In the genomic region with DNA sequence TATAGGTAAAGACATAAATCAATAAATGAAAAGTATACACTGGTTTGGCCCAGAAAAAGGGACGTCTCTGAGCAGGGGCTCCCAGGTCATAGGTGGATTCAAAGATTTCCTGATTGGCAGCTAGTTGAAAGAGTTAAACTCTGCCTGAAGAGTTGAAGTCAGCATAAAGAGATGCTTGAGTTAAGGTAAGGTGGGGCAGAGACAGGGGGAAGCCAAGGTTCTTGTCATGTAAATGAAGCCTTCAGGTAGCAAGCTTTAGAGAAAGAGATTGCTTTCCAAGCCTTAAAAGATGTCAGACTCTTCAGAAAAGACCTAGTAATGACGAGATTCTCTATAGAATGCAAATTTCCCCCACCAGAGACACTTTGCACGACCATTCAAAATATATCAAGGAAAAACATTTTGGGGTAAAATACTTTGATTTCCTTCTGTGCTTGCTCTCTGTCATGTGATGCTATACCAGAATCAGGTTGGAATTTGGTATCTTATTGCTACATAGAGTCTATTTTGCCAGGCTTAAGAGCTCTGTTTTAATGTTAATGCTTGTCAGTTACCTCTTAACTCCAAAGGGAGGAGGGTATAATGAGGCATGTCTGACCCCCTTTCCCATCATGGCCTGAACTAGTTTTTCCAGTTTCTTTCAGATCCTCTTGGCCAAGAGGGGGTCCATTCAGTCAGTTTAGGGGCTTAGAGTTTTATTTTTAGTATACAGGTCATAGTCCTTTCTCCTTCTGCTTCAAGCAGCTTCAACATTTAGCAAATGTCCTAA, we compare ENCODE assay signal across 23 cellular contexts.
"Had no signal": no experiment of that assay in that cellular context is flagged by ENCODE, and none has a peak within 500 bp of the region (broad histone marks: within the 10 kb centered on the region; RNA-seq: fewer than 3 reads in every experiment).

No MANE protein-coding gene starts in this region.

- ATAC-seq: heart right ventricle; psoas muscle; right lobe of liver; stimulated activated memory B cell treated with anti-CD40 and anti-IgM and Interleukin-4, amounts not matched to agents 10 μg/mL and 1 μg/mL and 100 μg/mL, for 72 hours; upper lobe of right lung had no signal

- DNase-seq: effector CD4-positive, alpha-beta T cell; endodermal cell; erythroblast; foreskin melanocyte; heart right ventricle; mesendoderm; naive B cell; psoas muscle; retina; right lobe of liver; stimulated activated CD4-positive, alpha-beta T cell treated with anti-CD3 and anti-CD28 coated beads, Interleukin-15, amount 100 ng/mL, for 24 hours; stimulated activated CD4-positive, alpha-beta T cell treated with anti-CD3 and anti-CD28 coated beads, Interleukin-1b, Interleukin-23, amount 100 ng/mL, for 48 hours; stimulated activated CD4-positive, alpha-beta T cell treated with anti-CD3 and anti-CD28 coated beads, Interleukin-4, amount 100 ng/mL, for 24 hours; testis; upper lobe of right lung had no signal

- H3K36me3 Mint-ChIP-seq: naive B cell; stimulated activated memory B cell treated with anti-CD40 and anti-IgM and Interleukin-4, amounts not matched to agents 10 μg/mL and 1 μg/mL and 100 μg/mL, for 72 hours had no signal

- H3K4me3 ChIP-seq: coronary artery, heart right ventricle, psoas muscle, right lobe of liver, testis, tibial nerve, upper lobe of right lung, vagina had no signal

- FAIRE-seq: endothelial cell of umbilical vein had no signal

- H3K27ac Mint-ChIP-seq: endodermal cell; naive B cell; nephron; stimulated activated memory B cell treated with anti-CD40 and anti-IgM and Interleukin-4, amounts not matched to agents 10 μg/mL and 1 μg/mL and 100 μg/mL, for 72 hours; stimulated activated naive CD8-positive, alpha-beta T cell treated with anti-CD3 and anti-CD28 coated beads, Interleukin-15, Interleukin-2, amounts not matched to agents 100 ng/mL and 50 ng/mL, for 24 hours had no signal

- H3K4me3 Mint-ChIP-seq: endodermal cell; naive B cell; nephron; stimulated activated memory B cell treated with anti-CD40 and anti-IgM and Interleukin-4, amounts not matched to agents 10 μg/mL and 1 μg/mL and 100 μg/mL, for 72 hours; stimulated activated naive CD8-positive, alpha-beta T cell treated with anti-CD3 and anti-CD28 coated beads, Interleukin-15, Interleukin-2, amounts not matched to agents 100 ng/mL and 50 ng/mL, for 24 hours had no signal

- H3K9me3 ChIP-seq: neutrophil, psoas muscle, right lobe of liver, testis, upper lobe of right lung, vagina had no signal

- H3K27ac ChIP-seq: coronary artery, heart right ventricle, neutrophil, psoas muscle, right lobe of liver, testis, tibial nerve, upper lobe of right lung, vagina had no signal

- H3K4me1 Mint-ChIP-seq: endodermal cell; naive B cell; nephron; stimulated activated memory B cell treated with anti-CD40 and anti-IgM and Interleukin-4, amounts not matched to agents 10 μg/mL and 1 μg/mL and 100 μg/mL, for 72 hours had no signal

- H3K4me1 ChIP-seq: heart right ventricle, psoas muscle, right lobe of liver, testis, tibial nerve, upper lobe of right lung, vagina had no signal

- H3K27me3 ChIP-seq: heart right ventricle, neutrophil, right lobe of liver, testis, tibial nerve, upper lobe of right lung, vagina had no signal

- H3K36me3 ChIP-seq: heart right ventricle, neutrophil, right lobe of liver, tibial nerve, upper lobe of right lung, vagina had no signal
